18 cellular contexts compared by ENCODE assay signal in genomic region chr5:147686421-147686820, GRCh38.
"Had no signal": no experiment of that assay in that cellular context is flagged by ENCODE, and none has a peak within 500 bp of the region (broad histone marks: within the 10 kb centered on the region; RNA-seq: fewer than 3 reads in every experiment).

No MANE protein-coding gene starts in this region.

- H3K4me3 ChIP-seq: esophagus squamous epithelium, heart left ventricle, lung, spleen, thoracic aorta, transverse colon had no signal

- H3K27me3 Mint-ChIP-seq: dendritic cell treated with granulocyte-macrophage colony-stimulating factor and Interleukin-4, amounts not matched to agents 40 ng/mL and 50 ng/mL, for 4 days; effector memory CD8-positive, alpha-beta T cell; naive thymus-derived CD4-positive, alpha-beta T cell; stimulated activated memory B cell treated with anti-CD40 and anti-IgM and Interleukin-4, amounts not matched to agents 10 μg/mL and 1 μg/mL and 100 μg/mL, for 72 hours; stimulated activated naive CD8-positive, alpha-beta T cell treated with anti-CD3 and anti-CD28 coated beads, Interleukin-15, Interleukin-2, amounts not matched to agents 100 ng/mL and 50 ng/mL, for 24 hours had no signal

- ATAC-seq: effector memory CD8-positive, alpha-beta T cell; heart left ventricle; left colon; left ventricle myocardium superior; naive thymus-derived CD4-positive, alpha-beta T cell; sciatic nerve; stimulated activated memory B cell treated with anti-CD40 and anti-IgM and Interleukin-4, amounts not matched to agents 10 μg/mL and 1 μg/mL and 100 μg/mL, for 72 hours had no signal

- H3K4me1 Mint-ChIP-seq: naive thymus-derived CD4-positive, alpha-beta T cell; stimulated activated memory B cell treated with anti-CD40 and anti-IgM and Interleukin-4, amounts not matched to agents 10 μg/mL and 1 μg/mL and 100 μg/mL, for 72 hours had no signal

- H3K4me3 Mint-ChIP-seq: dendritic cell treated with granulocyte-macrophage colony-stimulating factor and Interleukin-4, amounts not matched to agents 40 ng/mL and 50 ng/mL, for 4 days; effector memory CD8-positive, alpha-beta T cell; naive thymus-derived CD4-positive, alpha-beta T cell; nephron progenitor cell; stimulated activated memory B cell treated with anti-CD40 and anti-IgM and Interleukin-4, amounts not matched to agents 10 μg/mL and 1 μg/mL and 100 μg/mL, for 72 hours; stimulated activated naive CD8-positive, alpha-beta T cell treated with anti-CD3 and anti-CD28 coated beads, Interleukin-15, Interleukin-2, amounts not matched to agents 100 ng/mL and 50 ng/mL, for 24 hours had no signal

- DNase-seq: effector memory CD8-positive, alpha-beta T cell; esophagus squamous epithelium; heart left ventricle; left colon; left ventricle myocardium superior; naive thymus-derived CD4-positive, alpha-beta T cell; nephron progenitor cell; spleen; stimulated activated CD4-positive, alpha-beta T cell treated with anti-CD3 and anti-CD28 coated beads, Interleukin-15, amount 100 ng/mL, for 24 hours; stimulated activated CD4-positive, alpha-beta T cell treated with anti-CD3 and anti-CD28 coated beads, Interleukin-1b, Interleukin-23, amount 100 ng/mL, for 48 hours; stimulated activated CD4-positive, alpha-beta T cell treated with anti-CD3 and anti-CD28 coated beads, Interleukin-4, amount 100 ng/mL, for 24 hours; transverse colon had no signal

- H3K9me3 Mint-ChIP-seq: dendritic cell treated with granulocyte-macrophage colony-stimulating factor and Interleukin-4, amounts not matched to agents 40 ng/mL and 50 ng/mL, for 4 days; effector memory CD8-positive, alpha-beta T cell; nephron progenitor cell; stimulated activated memory B cell treated with anti-CD40 and anti-IgM and Interleukin-4, amounts not matched to agents 10 μg/mL and 1 μg/mL and 100 μg/mL, for 72 hours; stimulated activated naive CD8-positive, alpha-beta T cell treated with anti-CD3 and anti-CD28 coated beads, Interleukin-15, Interleukin-2, amounts not matched to agents 100 ng/mL and 50 ng/mL, for 24 hours had no signal

- H3K27ac Mint-ChIP-seq: dendritic cell treated with granulocyte-macrophage colony-stimulating factor and Interleukin-4, amounts not matched to agents 40 ng/mL and 50 ng/mL, for 4 days; effector memory CD8-positive, alpha-beta T cell; naive thymus-derived CD4-positive, alpha-beta T cell; nephron progenitor cell; stimulated activated memory B cell treated with anti-CD40 and anti-IgM and Interleukin-4, amounts not matched to agents 10 μg/mL and 1 μg/mL and 100 μg/mL, for 72 hours; stimulated activated naive CD8-positive, alpha-beta T cell treated with anti-CD3 and anti-CD28 coated beads, Interleukin-15, Interleukin-2, amounts not matched to agents 100 ng/mL and 50 ng/mL, for 24 hours had no signal
